ENCODE assay signal across 8 cellular contexts in genomic region chr10:4227581-4227980, GRCh38.
"Had no signal": no experiment of that assay in that cellular context is flagged by ENCODE, and none has a peak within 500 bp of the region (broad histone marks: within the 10 kb centered on the region; RNA-seq: fewer than 3 reads in every experiment).

No MANE protein-coding gene starts in this region.

- FAIRE-seq: HTR-8/SVneo, K562 had no signal

- H3K27ac ChIP-seq: GM23248 had no signal

- H3K36me3 ChIP-seq: HAP-1 had no signal

- H3K4me3 ChIP-seq: GM23248, HAP-1, K562 had no signal

- H3K4me1 ChIP-seq: HAP-1 had no signal

- H3K9ac ChIP-seq: GM23248 had no signal

- DNase-seq: GM23248, GOT3, H7, HFFc6, IMR-90 had no signal
